ENCODE assay signal across 28 cellular contexts in the genomic region with DNA sequence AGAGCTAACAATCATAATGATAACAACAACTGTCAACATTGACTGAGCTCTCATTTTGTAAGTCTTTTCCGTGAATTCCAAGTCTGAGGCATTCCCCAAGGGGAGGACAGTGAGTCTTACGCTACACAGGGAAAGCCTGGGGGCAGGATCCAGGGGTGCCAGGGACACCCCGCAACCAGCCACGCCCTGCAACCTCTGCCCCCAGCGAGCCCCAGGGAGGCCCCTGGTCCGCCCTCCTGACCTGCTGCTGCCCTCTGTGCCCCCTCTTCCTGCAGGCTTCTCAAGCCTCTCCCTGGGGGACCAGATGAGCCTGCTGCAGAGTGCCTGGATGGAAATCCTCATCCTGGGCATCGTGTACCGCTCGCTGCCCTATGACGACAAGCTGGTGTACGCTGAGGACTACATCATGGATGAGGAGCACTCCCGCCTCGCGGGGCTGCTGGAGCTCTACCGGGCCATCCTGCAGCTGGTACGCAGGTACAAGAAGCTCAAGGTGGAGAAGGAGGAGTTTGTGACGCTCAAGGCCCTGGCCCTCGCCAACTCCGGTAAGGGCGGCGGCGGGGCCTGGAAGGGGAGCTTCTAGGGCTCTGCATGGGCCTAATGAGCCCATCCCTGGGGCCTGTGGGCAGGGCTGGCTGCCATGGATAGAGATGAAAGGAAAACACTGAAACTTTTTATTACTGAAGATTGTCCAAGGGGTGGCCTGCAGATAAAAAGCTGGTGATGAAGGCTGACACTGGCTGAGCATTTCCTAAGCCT.
"Had no signal": no experiment of that assay in that cellular context is flagged by ENCODE, and none has a peak within 500 bp of the region (broad histone marks: within the 10 kb centered on the region; RNA-seq: fewer than 3 reads in every experiment).

No MANE protein-coding gene starts in this region.

- H3K27me3 Mint-ChIP-seq: activated CD4-positive, alpha-beta T cell treated with anti-CD3 and anti-CD28 coated beads, Interleukin-2, amount 10 ng/mL, durations not matched to agents 24 days and 14 days; activated naive CD4-positive, alpha-beta T cell treated with anti-CD3 and anti-CD28 coated beads, Interleukin-2, amount 50 U/mL, for 24 hours had no signal

- H3K4me1 Mint-ChIP-seq: activated B cell treated with CpG ODN at 0.5 μM for 24 hours; activated CD4-positive, alpha-beta T cell treated with anti-CD3 and anti-CD28 coated beads, Interleukin-2, amount 10 ng/mL, durations not matched to agents 24 days and 14 days; activated CD8-positive, alpha-beta memory T cell treated with anti-CD3 and anti-CD28 coated beads, Interleukin-2, amount 10 ng/mL, durations not matched to agents 7 days and 5 days; activated naive CD4-positive, alpha-beta T cell treated with anti-CD3 and anti-CD28 coated beads, Interleukin-2, amount 50 U/mL, for 24 hours; T-cell had no signal

- H3K27ac ChIP-seq: SK-N-MC had no signal

- H3K9me3 Mint-ChIP-seq: activated B cell treated with CpG ODN at 0.5 μM for 24 hours; activated CD4-positive, alpha-beta T cell treated with anti-CD3 and anti-CD28 coated beads, Interleukin-2, amount 10 ng/mL, durations not matched to agents 24 days and 14 days; activated naive CD4-positive, alpha-beta T cell treated with anti-CD3 and anti-CD28 coated beads, Interleukin-2, amount 50 U/mL, for 24 hours; activated T-cell treated with anti-CD3 and anti-CD28 coated beads, Interleukin-2, amount 50 U/mL, for 24 hours; activated T-helper 1 cell treated with anti-CD3 and anti-CD28 coated beads, Interleukin-12 subunit alpha, Interleukin-12 subunit beta, Interleukin-2, Interleukin-4 antibody, amounts not matched to agents 30 ng/mL and 10 ng/mL and 1 ng/mL, durations not matched to agents 14 hours and 24 hours and 36 hours; T-cell had no signal

- H3K4me3 Mint-ChIP-seq: activated B cell treated with CpG ODN at 0.5 μM for 24 hours; activated CD4-positive, alpha-beta T cell treated with anti-CD3 and anti-CD28 coated beads, Interleukin-2, amount 10 ng/mL, durations not matched to agents 24 days and 14 days; activated CD8-positive, alpha-beta memory T cell treated with anti-CD3 and anti-CD28 coated beads, Interleukin-2, amount 10 ng/mL, durations not matched to agents 7 days and 5 days; activated naive CD4-positive, alpha-beta T cell treated with anti-CD3 and anti-CD28 coated beads, Interleukin-2, amount 50 U/mL, for 24 hours; activated T-cell treated with anti-CD3 and anti-CD28 coated beads, Interleukin-2, amount 50 U/mL, for 24 hours; activated T-helper 1 cell treated with anti-CD3 and anti-CD28 coated beads, Interleukin-12 subunit alpha, Interleukin-12 subunit beta, Interleukin-2, Interleukin-4 antibody, amounts not matched to agents 30 ng/mL and 10 ng/mL and 1 ng/mL, durations not matched to agents 14 hours and 24 hours and 36 hours; T-cell had no signal

- H3K27ac Mint-ChIP-seq: activated B cell treated with CpG ODN at 0.5 μM for 24 hours; activated CD4-positive, alpha-beta T cell treated with anti-CD3 and anti-CD28 coated beads, Interleukin-2, amount 10 ng/mL, durations not matched to agents 24 days and 14 days; activated CD8-positive, alpha-beta memory T cell treated with anti-CD3 and anti-CD28 coated beads, Interleukin-2, amount 10 ng/mL, durations not matched to agents 7 days and 5 days; activated naive CD4-positive, alpha-beta T cell treated with anti-CD3 and anti-CD28 coated beads, Interleukin-2, amount 50 U/mL, for 24 hours; activated T-cell treated with anti-CD3 and anti-CD28 coated beads, Interleukin-2, amount 50 U/mL, for 24 hours; activated T-helper 1 cell treated with anti-CD3 and anti-CD28 coated beads, Interleukin-12 subunit alpha, Interleukin-12 subunit beta, Interleukin-2, Interleukin-4 antibody, amounts not matched to agents 30 ng/mL and 10 ng/mL and 1 ng/mL, durations not matched to agents 14 hours and 24 hours and 36 hours; T-cell had no signal

- FAIRE-seq: astrocyte, TTC549 had no signal

- H3K36me3 Mint-ChIP-seq: activated CD8-positive, alpha-beta memory T cell treated with anti-CD3 and anti-CD28 coated beads, Interleukin-2, amount 10 ng/mL, durations not matched to agents 7 days and 5 days; activated naive CD4-positive, alpha-beta T cell treated with anti-CD3 and anti-CD28 coated beads, Interleukin-2, amount 50 U/mL, for 24 hours; brain; T-cell had no signal

- H3K4me3 ChIP-seq: SK-N-MC had no signal

- DNase-seq: activated B cell treated with CpG ODN at 0.5 μM for 24 hours; activated CD4-positive, alpha-beta T cell treated with anti-CD3 and anti-CD28 coated beads for 1 hour; activated CD4-positive, alpha-beta T cell treated with anti-CD3 and anti-CD28 coated beads, Interleukin-2, amount 10 ng/mL, durations not matched to agents 24 days and 14 days; activated CD4-positive, alpha-beta T cell treated with anti-CD3 and anti-CD28 coated beads, Interleukin-2, amount 50 U/mL, for 48 hours; activated CD8-positive, alpha-beta memory T cell treated with anti-CD3 and anti-CD28 coated beads, Interleukin-2, amount 10 ng/mL, durations not matched to agents 7 days and 5 days; activated effector memory CD4-positive, alpha-beta T cell treated with Interleukin-2 at 50 U/mL for 16 hours; activated naive CD4-positive, alpha-beta T cell; activated T-cell treated with anti-CD3 and anti-CD28 coated beads, Interleukin-2, amount 50 U/mL, for 24 hours; amygdala; cerebellar nuclear complex; NCI-H1048; NCI-H146; NCI-H187 treated with DMSO at 0.1 percent for 48 hours; NCI-H2081 treated with DMSO at 0.1 percent for 48 hours; NCI-H345; NCI-H510A; NCI-H526 treated with DMSO at 0.1 percent for 48 hours; NCI-H82; SIG-M5; T-cell; T-helper 2 cell; T1000 had no signal

- ATAC-seq: activated CD8-positive, alpha-beta memory T cell treated with anti-CD3 and anti-CD28 coated beads, Interleukin-2, amount 10 ng/mL, durations not matched to agents 7 days and 5 days; T-cell had no signal
